ENCODE assay signal across 8 cellular contexts in the genomic region with DNA sequence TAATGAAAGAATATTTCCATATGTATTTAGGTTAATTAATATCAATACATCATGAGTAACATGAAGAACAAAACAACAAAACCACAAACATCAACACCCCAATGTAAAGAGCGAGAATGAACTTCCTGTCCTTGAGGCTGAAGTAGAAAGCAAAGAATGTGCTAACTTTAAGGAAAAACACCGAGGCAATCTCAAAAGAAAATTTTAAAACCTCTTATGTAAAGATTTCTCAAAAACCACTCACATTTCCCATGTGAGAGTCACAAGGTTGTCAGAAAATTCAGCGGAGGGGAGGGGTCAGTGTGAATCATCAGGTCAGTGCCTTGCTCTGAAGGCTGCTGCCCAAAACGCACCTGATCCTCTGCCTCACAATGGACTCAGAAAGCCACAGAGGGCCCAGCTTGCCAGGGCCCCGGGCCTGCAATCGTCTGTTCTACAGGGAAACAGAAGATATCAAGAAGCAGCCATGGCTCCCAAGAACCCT. TPM values are rescaled to one million over a fixed set of nuclear protein-coding genes. Genes with fewer than 3 reads are reported as not detected.
DNase-seq lines count a peak whose midpoint lies in the region; ATAC-seq and TF ChIP-seq lines count a peak whose summit lies in the region.

No MANE protein-coding gene starts in this region.

- no peaks in the 10 kb centered on the region for H3K9me3 ChIP-seq in spleen

- ATAC-seq in HG02885 (IDR thresholded peaks at IDR 0.05; ENCODE audit: poor library complexity, unreplicated experiment) = peak; percentile 61
- no peak for ATAC-seq in left colon
- ATAC-seq in GM21825 (IDR thresholded peaks at IDR 0.05; ENCODE audit: unreplicated experiment) = no peak

- intact Hi-C loops in spleen (cut with DNase I; ENCODE audit: low total_unique reads) = no loop called here
- intact Hi-C loops in left colon (cut with DNase I, micrococcal nuclease) = no loop called here

- peak; percentile 46 to 61 for DNase-seq in activated CD4-positive, alpha-beta T cell treated with anti-CD3 and anti-CD28 coated beads, Interleukin-2, amount 50 U/mL, for 48 hours
- DNase-seq in fibroblast of pulmonary artery (ENCODE audit: low read depth) (peak; percentile 67), spleen (no peak), left colon (no peak), NCI-H1105 (lab: John Stamatoyannopoulos, UW) (no peak), amniotic stem cell (lab: John Stamatoyannopoulos, UW) (no peak)

- H3K27ac ChIP-seq in spleen = peak overlapping the region; percentile 48 to 86 (median 77)

- TF ChIP-seq CTCF in fibroblast of pulmonary artery (IDR thresholded peaks at IDR 0.05; ENCODE audit: low read length, missing control alignments) = no peak
- no peak for TF ChIP-seq CTCF in spleen (IDR thresholded peaks at IDR 0.05 in 8 of 11, conservative IDR thresholded peaks at IDR 0.05 in 3 of 11)

- H3K36me3 ChIP-seq in spleen = peaks cover 0 to 76% (median 28%) of the 10 kb centered on the region in 6 donors

- peaks cover 22 to 74% (median 42%) of the 10 kb centered on the region in 6 donors for H3K4me1 ChIP-seq in spleen

- H3K4me3 ChIP-seq in fibroblast of pulmonary artery (replicated peaks; ENCODE audit: low read depth, low read length) = no peak overlapping the region
- H3K4me3 ChIP-seq in spleen = peak overlapping the region in 1 of 8 donors; percentile 22

- 37 to 51% (median 40%) methylated on average over 6 of the region's 6 CpGs for WGBS in spleen, 5 donors

- no peak for TF ChIP-seq POLR2A in spleen (IDR thresholded peaks at IDR 0.05)

- H3K27me3 ChIP-seq in spleen (replicated peaks in 1 of 7) = no peaks in the 10 kb centered on the region

RNA-seq across cellular contexts. Expression of a gene that starts 12.3 kb away (rescaled TPM):
- 10 to 100 TPM; 47.2 to 84.2 (median 68.9) TPM for total RNA-seq in spleen
- 10 to 100 TPM in 2 of 3 donors, 1 to 10 TPM in 1; 8.1 to 13.3 (median 11.2) TPM for polyA plus RNA-seq in spleen
- total RNA-seq in left colon = 10 to 100 TPM; 36.5 to 43.2 TPM

Comparison
In these comparisons a context has a peak if more than half of its experiments do, and no peak if none do; other contexts are left out.
1. DNase-seq: peak in activated CD4-positive, alpha-beta T cell treated with anti-CD3 and anti-CD28 coated beads, Interleukin-2, amount 50 U/mL, for 48 hours (2 of 2) and fibroblast of pulmonary artery (single experiment); none in spleen (single experiment), left colon (0 of 2), NCI-H1105 (single experiment) and amniotic stem cell (single experiment).